ENCODE assay signal across 21 cellular contexts in genomic region chr20:60221593-60221992, GRCh38.
DNase-seq lines count a peak whose midpoint lies in the region; ATAC-seq and TF ChIP-seq lines count a peak whose summit lies in the region.
"Had no signal": no experiment of that assay in that cellular context is flagged by ENCODE, and none has a peak within 500 bp of the region (broad histone marks: within the 10 kb centered on the region; RNA-seq: fewer than 3 reads in every experiment).

No MANE protein-coding gene starts in this region.

- no peaks in the 10 kb centered on the region for H3K79me2 ChIP-seq in trophoblast cell (ENCODE audit: control insufficient read depth, insufficient read depth, low read length, poor library complexity)

- no peak overlapping the region for H2BK5ac ChIP-seq in trophoblast cell (ENCODE audit: low read depth, low read length, poor library complexity)

- TF ChIP-seq CTCF in right atrium auricular region (IDR thresholded peaks at IDR 0.05) (no peak), heart right ventricle (IDR thresholded peaks at IDR 0.05) (no peak), esophagus muscularis mucosa (IDR thresholded peaks at IDR 0.05) (no peak)

- no peaks in the 10 kb centered on the region for H3K4me1 ChIP-seq in right atrium auricular region
- H3K4me1 ChIP-seq in heart right ventricle: peaks cover 0 to under 1% (median 0%) of the 10 kb centered on the region in 9 donors
- H3K4me1 ChIP-seq in esophagus muscularis mucosa: no peaks in the 10 kb centered on the region
- no peaks in the 10 kb centered on the region for H3K4me1 ChIP-seq in trophoblast cell (ENCODE audit: control insufficient read depth in 1 of 2, insufficient read depth in 2 of 2, low read length in 2 of 2)
- H3K4me1 ChIP-seq: A549, Caco-2 had no signal

- no peaks in the 10 kb centered on the region for H3K79me1 ChIP-seq in trophoblast cell (ENCODE audit: low read length)

- H3K4me3 ChIP-seq in right atrium auricular region (no peak overlapping the region), heart right ventricle (no peak overlapping the region), esophagus muscularis mucosa (no peak overlapping the region), trophoblast cell (ENCODE audit: low read depth, low read length) (peak overlapping the region; percentile 3)
- H3K4me3 ChIP-seq: A549; BLaER1 treated with 17β-estradiol and CSF1 and Interleukin-3, amounts not matched to agents 10 nM and 100 nM; GM12878 had no signal

- intact Hi-C loops in heart right ventricle (cut with DNase I) (no loop called here), esophagus muscularis mucosa (cut with DNase I) (no loop called here)

- H3K23ac ChIP-seq in trophoblast cell (ENCODE audit: low read length): no peak overlapping the region

- DNase-seq in right atrium auricular region (ENCODE audit: low spot score) (peak; percentile 44), heart right ventricle (no peak), esophagus muscularis mucosa (ENCODE audit: extremely low spot score) (peak; percentile 78), mesenteric fat pad (ENCODE audit: low spot score) (peak; percentile 37), trophoblast cell (no peak), NCI-H748 treated with DMSO at 0.1 percent for 48 hours (lab: John Stamatoyannopoulos, UW) (no peak), NCI-H1694 treated with DMSO at 0.1 percent for 48 hours (lab: John Stamatoyannopoulos, UW) (no peak)
- DNase-seq: AML-193; Caco-2; Calu3; CD4-positive, alpha-beta T cell; CD8-positive, alpha-beta T cell; DMS79 treated with DMSO at 0.1 percent for 48 hours; EL; GDM1 had no signal

- H3K9me3 ChIP-seq in right atrium auricular region: no peaks in the 10 kb centered on the region
- no peaks in the 10 kb centered on the region for H3K9me3 ChIP-seq in heart right ventricle
- H3K9me3 ChIP-seq in esophagus muscularis mucosa: no peaks in the 10 kb centered on the region
- no peaks in the 10 kb centered on the region for H3K9me3 ChIP-seq in trophoblast cell (ENCODE audit: insufficient read depth, low read depth, low read length)
- H3K9me3 ChIP-seq: A549, Caco-2 had no signal

- H3K4me2 ChIP-seq in trophoblast cell (ENCODE audit: low read length): no peak overlapping the region
- H3K4me2 ChIP-seq: A549; BLaER1 treated with 17β-estradiol and CSF1 and Interleukin-3, amounts not matched to agents 10 nM and 100 nM had no signal

- no peak overlapping the region for H4K8ac ChIP-seq in trophoblast cell (ENCODE audit: low read depth, low read length)

- ATAC-seq in heart right ventricle (no peak), HG02973 (IDR thresholded peaks at IDR 0.05; ENCODE audit: unreplicated experiment) (no peak)
- ATAC-seq: A549; CD8-positive, alpha-beta T cell; GM12878 had no signal

- H3K27ac ChIP-seq in right atrium auricular region (no peak overlapping the region), heart right ventricle (no peak overlapping the region), esophagus muscularis mucosa (replicated peaks in 1 of 4) (no peak overlapping the region), trophoblast cell (ENCODE audit: low read depth, low read length) (no peak overlapping the region)
- H3K27ac ChIP-seq: 22Rv1; A549; BLaER1 treated with 17β-estradiol and CSF1 and Interleukin-3, amounts not matched to agents 10 nM and 100 nM; C4-2B had no signal

- no peak for TF ChIP-seq POLR2A in esophagus muscularis mucosa (IDR thresholded peaks at IDR 0.05; ENCODE audit: low read depth)

- no peak overlapping the region for H4K12ac ChIP-seq in trophoblast cell (ENCODE audit: low read depth, low read length)

- no peak overlapping the region for H2AK5ac ChIP-seq in trophoblast cell (ENCODE audit: low read length)

- no peak for TF ChIP-seq EP300 in esophagus muscularis mucosa (IDR thresholded peaks at IDR 0.05)

- no peak overlapping the region for H4K91ac ChIP-seq in trophoblast cell (ENCODE audit: low read depth, low read length)

- H3K4ac ChIP-seq in trophoblast cell (ENCODE audit: low read depth, low read length): no peak overlapping the region

- H3K9ac ChIP-seq in trophoblast cell (ENCODE audit: low read length): no peak overlapping the region
- H3K9ac ChIP-seq: BLaER1 treated with 17β-estradiol and CSF1 and Interleukin-3, amounts not matched to agents 10 nM and 100 nM had no signal

- 62 to 82% methylated on average over 3 of the region's 3 CpGs for WGBS in heart right ventricle, 2 donors
- WGBS in esophagus muscularis mucosa: 87% methylated on average over 3 of the region's 3 CpGs
- WGBS in trophoblast cell (ENCODE audit: extremely low coverage, insufficient coverage, insufficient read length): no CpG with 5 or more reads among the region's 3 CpGs

- H2AFZ ChIP-seq in trophoblast cell (ENCODE audit: insufficient read depth, low read length, poor library complexity): no peak overlapping the region

- H3K36me3 ChIP-seq in right atrium auricular region: no peaks in the 10 kb centered on the region
- no peaks in the 10 kb centered on the region for H3K36me3 ChIP-seq in heart right ventricle
- H3K36me3 ChIP-seq in esophagus muscularis mucosa: no peaks in the 10 kb centered on the region
- H3K36me3 ChIP-seq in trophoblast cell (ENCODE audit: control insufficient read depth in 1 of 2, insufficient read depth in 2 of 2, low read length in 2 of 2): no peaks in the 10 kb centered on the region

- H2BK120ac ChIP-seq in trophoblast cell (ENCODE audit: insufficient read depth, low read length, poor library complexity): no peak overlapping the region

- no peak overlapping the region for H2BK12ac ChIP-seq in trophoblast cell (ENCODE audit: low read length)

- H3K27me3 ChIP-seq in right atrium auricular region (no peaks in the 10 kb centered on the region), heart right ventricle (peaks cover 0 to 45% (median 0%) of the 10 kb centered on the region in 7 donors), esophagus muscularis mucosa (peaks cover 0 to 18% (median 0%) of the 10 kb centered on the region in 4 donors), trophoblast cell (ENCODE audit: insufficient read depth, low read length) (no peaks in the 10 kb centered on the region)
- H3K27me3 ChIP-seq: BLaER1 treated with 17β-estradiol and CSF1 and Interleukin-3, amounts not matched to agents 10 nM and 100 nM had no signal

- no peak overlapping the region for H3K14ac ChIP-seq in trophoblast cell (ENCODE audit: low read length)

- H3K18ac ChIP-seq in trophoblast cell (ENCODE audit: low read length): no peak overlapping the region

Comparison
In these comparisons a context has a peak if more than half of its experiments do, and no peak if none do; other contexts are left out.
1. DNase-seq: peak in right atrium auricular region (single experiment), esophagus muscularis mucosa (single experiment) and mesenteric fat pad (single experiment); none in heart right ventricle (0 of 2), trophoblast cell (0 of 2), NCI-H748 treated with DMSO at 0.1 percent for 48 hours (single experiment) and NCI-H1694 treated with DMSO at 0.1 percent for 48 hours (single experiment).